18 cellular contexts compared by ENCODE assay signal in genomic region chr9:79641055-79641454, GRCh38.
DNase-seq lines count a peak whose midpoint lies in the region; ATAC-seq and TF ChIP-seq lines count a peak whose summit lies in the region.
"Had no signal": no experiment of that assay in that cellular context is flagged by ENCODE, and none has a peak within 500 bp of the region (broad histone marks: within the 10 kb centered on the region; RNA-seq: fewer than 3 reads in every experiment).

No MANE protein-coding gene starts in this region.

- H3K27ac ChIP-seq in osteoblast (ENCODE audit: low read depth, low read length), result no peak overlapping the region
- H3K27ac ChIP-seq: GM23248 had no signal

- H3K27me3 Mint-ChIP-seq in osteocyte (ENCODE audit: unreplicated experiment), result no peaks in the 10 kb centered on the region
- no peaks in the 10 kb centered on the region for H3K27me3 Mint-ChIP-seq in activated T-cell treated with anti-CD3 and anti-CD28 coated beads, Interleukin-2, amount 50 U/mL, for 24 hours
- H3K27me3 Mint-ChIP-seq in WTC11 (ENCODE audit: low read depth), result no peaks in the 10 kb centered on the region
- H3K27me3 Mint-ChIP-seq: B cell had no signal

- H3K36me3 Mint-ChIP-seq in osteocyte (ENCODE audit: unreplicated experiment) (peaks cover 43% of the 10 kb centered on the region), WTC11 (peaks cover 35% of the 10 kb centered on the region)
- H3K36me3 Mint-ChIP-seq in activated T-cell treated with anti-CD3 and anti-CD28 coated beads, Interleukin-2, amount 50 U/mL, for 24 hours (ENCODE audit: low read depth), result peaks cover 63% of the 10 kb centered on the region

- H3K9me3 Mint-ChIP-seq in osteocyte (ENCODE audit: unreplicated experiment) (peaks cover 7% of the 10 kb centered on the region), WTC11 (peaks cover 30% of the 10 kb centered on the region)
- H3K9me3 Mint-ChIP-seq in activated T-cell treated with anti-CD3 and anti-CD28 coated beads, Interleukin-2, amount 50 U/mL, for 24 hours, result peaks cover 27% of the 10 kb centered on the region

- peaks cover 29% of the 10 kb centered on the region for H3K4me1 Mint-ChIP-seq in osteocyte (ENCODE audit: unreplicated experiment)
- peaks cover 45% of the 10 kb centered on the region for H3K4me1 Mint-ChIP-seq in activated T-cell treated with anti-CD3 and anti-CD28 coated beads, Interleukin-2, amount 50 U/mL, for 24 hours (ENCODE audit: low read depth)
- H3K4me1 Mint-ChIP-seq in WTC11, result peaks cover 12% of the 10 kb centered on the region
- H3K4me1 Mint-ChIP-seq: H9 had no signal

- no peaks in the 10 kb centered on the region for H4K20me1 ChIP-seq in osteoblast (ENCODE audit: insufficient read depth, low read length)

- H3K9me3 ChIP-seq in adipocyte (ENCODE audit: control insufficient read depth, low read length) (no peaks in the 10 kb centered on the region), osteoblast (ENCODE audit: low read depth, low read length) (no peaks in the 10 kb centered on the region)

- TF ChIP-seq CTCF in BJ (IDR thresholded peaks at IDR 0.05; ENCODE audit: insufficient read depth, low read depth, low read length), result no peak
- no peak for TF ChIP-seq CTCF in osteocyte (IDR thresholded peaks at IDR 0.05)
- no peak for TF ChIP-seq CTCF in WTC11 (IDR thresholded peaks at IDR 0.05)
- TF ChIP-seq CTCF in osteoblast (IDR thresholded peaks at IDR 0.05; ENCODE audit: extremely low read depth, low read depth, low read length), result no peak

- no peaks in the 10 kb centered on the region for H3K79me2 ChIP-seq in osteoblast (ENCODE audit: insufficient read depth, low read length)

- H3K4me2 ChIP-seq in osteoblast (ENCODE audit: insufficient read depth, low read length), result no peak overlapping the region

- H3K36me3 ChIP-seq in BJ (ENCODE audit: control insufficient read depth, insufficient read depth, low read length) (peaks cover 7% of the 10 kb centered on the region), adipocyte (ENCODE audit: control insufficient read depth, insufficient read depth, low read length, severe bottlenecking) (no peaks in the 10 kb centered on the region), osteoblast (ENCODE audit: insufficient read depth, low read length) (peaks cover 3% of the 10 kb centered on the region)

- H3K27me3 ChIP-seq in BJ (ENCODE audit: control insufficient read depth, insufficient read depth, low read length) (no peaks in the 10 kb centered on the region), adipocyte (replicated peaks; ENCODE audit: control insufficient read depth, insufficient read depth, low read length) (no peaks in the 10 kb centered on the region), osteoblast (ENCODE audit: insufficient read depth, low read length) (no peaks in the 10 kb centered on the region)

- H3K27ac Mint-ChIP-seq in osteocyte (ENCODE audit: unreplicated experiment) (peak overlapping the region; percentile 7), WTC11 (no peak overlapping the region)
- H3K27ac Mint-ChIP-seq in activated T-cell treated with anti-CD3 and anti-CD28 coated beads, Interleukin-2, amount 50 U/mL, for 24 hours, result no peak overlapping the region
- H3K27ac Mint-ChIP-seq: B cell, H9 had no signal

- no peak overlapping the region for H3K4me3 Mint-ChIP-seq in osteocyte (ENCODE audit: unreplicated experiment)
- no peak overlapping the region for H3K4me3 Mint-ChIP-seq in activated T-cell treated with anti-CD3 and anti-CD28 coated beads, Interleukin-2, amount 50 U/mL, for 24 hours
- no peak overlapping the region for H3K4me3 Mint-ChIP-seq in WTC11
- H3K4me3 Mint-ChIP-seq: B cell, H9 had no signal

- H3K9ac ChIP-seq in adipocyte (ENCODE audit: low read length), result no peak overlapping the region
- H3K9ac ChIP-seq: GM23248 had no signal

- ATAC-seq in WTC11, result no peak
- ATAC-seq: Right ventricle myocardium inferior had no signal

- CTCF ChIA-PET in BJ (lab: Yijun Ruan, JAX), result no interaction called here
- CTCF ChIA-PET in WTC11 (lab: Charles Lee), result no interaction called here

- no peak overlapping the region for H2AFZ ChIP-seq in osteoblast (ENCODE audit: low read length)
- H2AFZ ChIP-seq: GM23248 had no signal

- DNase-seq in BJ (ENCODE audit: low read depth) (peak; percentile 46), adipocyte (ENCODE audit: low read depth) (peak; percentile 46), fibroblast of peridontal ligament (ENCODE audit: extremely low read depth) (peak; percentile 73), osteocyte (ENCODE audit: extremely low spot score, unreplicated experiment) (no peak), WTC11 (ENCODE audit: low spot score) (no peak), osteoblast (ENCODE audit: insufficient read length, low spot score, missing footprints) (no peak)
- DNase-seq in activated T-cell treated with anti-CD3 and anti-CD28 coated beads, Interleukin-2, amount 50 U/mL, for 24 hours, result no peak
- DNase-seq: DMS53, EL, GF-D8, GM23248, H9, NCI-H1417, NCI-H187, NCI-H446 treated with DMSO at 0.1 percent for 48 hours, NCI-H526 treated with DMSO at 0.1 percent for 48 hours had no signal

- H3K4me3 ChIP-seq in BJ (ENCODE audit: low read depth, low read length) (no peak overlapping the region), adipocyte (ENCODE audit: low read length) (no peak overlapping the region), osteoblast (ENCODE audit: insufficient read depth, low read length) (no peak overlapping the region)
- H3K4me3 ChIP-seq: GM23248 had no signal

- H3K4me1 ChIP-seq in adipocyte (ENCODE audit: control insufficient read depth, insufficient read depth, low read length), result no peaks in the 10 kb centered on the region
- no peaks in the 10 kb centered on the region for H3K4me1 ChIP-seq in osteoblast (ENCODE audit: insufficient read depth, low read length)

- POLR2A ChIA-PET in BJ (lab: Charles Lee), result interaction anchor here (0.6 kb wide), 1 partner anchor 54 kb away, joined by 3 read pairs; no protein-coding TSS in a partner anchor
- POLR2A ChIA-PET in WTC11 (lab: Charles Lee), result no interaction called here

TF ChIP-seq in WTC11, 78 proteins besides CTCF, POLR2A, EP300 and RAD21:
- TF ChIP-seq NR3C1 (CRISPR knock-in tag; conservative IDR thresholded peaks at IDR 0.05; ENCODE audit: low read depth) (no peak), TEAD1 (CRISPR knock-in tag; IDR thresholded peaks at IDR 0.05) (no peak), ZNF416 (CRISPR knock-in tag; IDR thresholded peaks at IDR 0.05) (no peak), HMGXB4 (CRISPR knock-in tag; IDR thresholded peaks at IDR 0.05) (no peak)
TF ChIP-seq in WTC11: peak in this region for 0.

Comparison
In these comparisons a context has a peak if more than half of its experiments do, and no peak if none do; other contexts are left out.
1. DNase-seq: peak in BJ (single experiment), adipocyte (single experiment) and fibroblast of peridontal ligament (single experiment); none in osteocyte (single experiment), activated T-cell treated with anti-CD3 and anti-CD28 coated beads, Interleukin-2, amount 50 U/mL, for 24 hours (single experiment), WTC11 (single experiment) and osteoblast (single experiment).